ENCODE assay signal across 25 cellular contexts in genomic region chr7:138992052-138992531, GRCh38. TPM values are rescaled to one million over a fixed set of nuclear protein-coding genes. Genes with fewer than 3 reads are reported as not detected.
DNase-seq lines count a peak whose midpoint lies in the region; ATAC-seq and TF ChIP-seq lines count a peak whose summit lies in the region.
"Had no signal": no experiment of that assay in that cellular context is flagged by ENCODE, and none has a peak within 500 bp of the region (broad histone marks: within the 10 kb centered on the region; RNA-seq: fewer than 3 reads in every experiment).

No MANE protein-coding gene starts in this region.

- H3K4me1 ChIP-seq in psoas muscle, result no peaks in the 10 kb centered on the region
- H3K4me1 ChIP-seq: esophagus squamous epithelium, spleen had no signal

- H3K9me3 Mint-ChIP-seq in chondrocyte (ENCODE audit: low read depth), result peaks cover 7% of the 10 kb centered on the region

- TF ChIP-seq CTCF in chondrocyte (IDR thresholded peaks at IDR 0.05), result no peak
- no peak for TF ChIP-seq CTCF in psoas muscle (IDR thresholded peaks at IDR 0.05)

- peaks cover 14% of the 10 kb centered on the region for H3K4me1 Mint-ChIP-seq in chondrocyte (ENCODE audit: low read depth)
- H3K4me1 Mint-ChIP-seq: immature natural killer cell; naive thymus-derived CD8-positive, alpha-beta T cell had no signal

- H3K27ac Mint-ChIP-seq in chondrocyte (ENCODE audit: unreplicated experiment), result peak overlapping the region; percentile 85
- H3K27ac Mint-ChIP-seq: activated CD4-positive, alpha-beta memory T cell treated with anti-CD3 and anti-CD28 coated beads for 36 hours; activated naive CD8-positive, alpha-beta T cell; immature natural killer cell; naive thymus-derived CD8-positive, alpha-beta T cell had no signal

- no peak overlapping the region for H3K27ac ChIP-seq in psoas muscle
- H3K27ac ChIP-seq: esophagus squamous epithelium, spleen, WERI-Rb-1 had no signal

- no peaks in the 10 kb centered on the region for H3K9me3 ChIP-seq in psoas muscle

- H3K36me3 ChIP-seq in psoas muscle (ENCODE audit: insufficient read depth in 1 of 2, low read depth in 1 of 2), result no peaks in the 10 kb centered on the region
- H3K36me3 ChIP-seq: esophagus squamous epithelium, spleen, WERI-Rb-1 had no signal

- peak; percentile 96 for DNase-seq in EH (ENCODE audit: low read depth)
- DNase-seq in M059J (ENCODE audit: low read depth), result peak; percentile 64
- DNase-seq in chondrocyte (ENCODE audit: low spot score), result no peak
- DNase-seq in psoas muscle, result no peak
- no peak for DNase-seq in head of caudate nucleus
- no peak for DNase-seq in NCI-H69 (lab: John Stamatoyannopoulos, UW)
- DNase-seq: activated CD4-positive, alpha-beta memory T cell treated with anti-CD3 and anti-CD28 coated beads for 36 hours; activated T-cell treated with anti-CD3 and anti-CD28 coated beads, Interleukin-2, amount 50 U/mL, for 1 hour; C1 segment of cervical spinal cord; caudate nucleus; effector CD8-positive, alpha-beta T cell; esophagus squamous epithelium; H7; immature natural killer cell; naive thymus-derived CD8-positive, alpha-beta T cell; NCI-H2029 treated with DMSO at 0.1 percent for 48 hours; NCI-H510A treated with DMSO at 0.1 percent for 48 hours; spleen; stimulated activated CD8-positive, alpha-beta memory T cell treated with anti-CD3 and anti-CD28 coated beads, Interleukin-4, amount 100 ng/mL, for 48 hours; substantia nigra; WERI-Rb-1 had no signal

- peaks cover 8% of the 10 kb centered on the region for H3K36me3 Mint-ChIP-seq in chondrocyte (ENCODE audit: low read depth)
- H3K36me3 Mint-ChIP-seq: activated CD4-positive, alpha-beta memory T cell treated with anti-CD3 and anti-CD28 coated beads for 36 hours had no signal

- no peak overlapping the region for H3K4me3 Mint-ChIP-seq in chondrocyte (ENCODE audit: unreplicated experiment)
- H3K4me3 Mint-ChIP-seq: activated CD4-positive, alpha-beta memory T cell treated with anti-CD3 and anti-CD28 coated beads for 36 hours; activated naive CD8-positive, alpha-beta T cell; immature natural killer cell; naive thymus-derived CD8-positive, alpha-beta T cell had no signal

- H3K4me3 ChIP-seq in psoas muscle, result no peak overlapping the region
- H3K4me3 ChIP-seq: esophagus squamous epithelium, lung, spleen had no signal

- H3K27me3 ChIP-seq in psoas muscle (ENCODE audit: insufficient read depth in 3 of 3, low read length in 2 of 3), result no peaks in the 10 kb centered on the region

- H3K27me3 Mint-ChIP-seq in chondrocyte (ENCODE audit: low read depth), result no peaks in the 10 kb centered on the region
- H3K27me3 Mint-ChIP-seq: activated naive CD8-positive, alpha-beta T cell had no signal

- 37 to 38% (median 37%) methylated on average over 8 of the region's 8 CpGs for WGBS in psoas muscle, 3 donors

- ATAC-seq in psoas muscle (peak; percentile 67 to 88 (median 76)), HG03460 (IDR thresholded peaks at IDR 0.05; ENCODE audit: unreplicated experiment) (no peak), HG02981 (IDR thresholded peaks at IDR 0.05; ENCODE audit: unreplicated experiment) (no peak)
- ATAC-seq: naive thymus-derived CD8-positive, alpha-beta T cell had no signal

- intact Hi-C loops in psoas muscle (cut with DNase I) (no loop called here), head of caudate nucleus (cut with DNase I) (no loop called here)

RNA-seq across cellular contexts. Expression of gene KIAA1549, which starts 10.9 kb away (rescaled TPM):
- total RNA-seq in M059J (2014; rRNA removed; shearing (Covaris generic)), result 2.6 and 3.9 TPM in 2 replicates
- total RNA-seq in chondrocyte, result 4.7 to 9.2 TPM (median 8.5 TPM) in 3 replicates
- 1 to 10 TPM; 1.2 to 4.4 (median 2.9) TPM for total RNA-seq in psoas muscle
- polyA plus RNA-seq in psoas muscle, result 1 to 10 TPM in 1 of 3 donors, under 1 TPM in 2; 0.46 to 1.4 (median 0.63) TPM
- polyA plus RNA-seq: naive thymus-derived CD8-positive, alpha-beta T cell had no signal

RNA-seq across cellular contexts. Expression of gene ZC3HAV1L, which starts 43.8 kb away (rescaled TPM):
- 0.96 and 4.6 TPM in 2 replicates for total RNA-seq in M059J (2014; rRNA removed; shearing (Covaris generic))
- total RNA-seq in chondrocyte (9.9 to 11.0 TPM in 2 of 3 replicates, not detected in the other), psoas muscle (1 to 10 TPM; 1.2 to 2.4 (median 1.7) TPM)
- polyA plus RNA-seq in psoas muscle, result under 1 TPM; 0.18 to 0.44 (median 0.22) TPM

Comparison
In these comparisons a context has a peak if more than half of its experiments do, and no peak if none do; other contexts are left out.
1. DNase-seq: peak in EH (single experiment) and M059J (single experiment); none in chondrocyte (single experiment), psoas muscle (0 of 2), head of caudate nucleus (0 of 42) and NCI-H69 (single experiment).
2. ATAC-seq: peak in psoas muscle (4 of 4); none in HG03460 (single experiment) and HG02981 (single experiment).